13 cellular contexts compared by ENCODE assay signal in genomic region chr1:28249879-28250295, GRCh38. TPM values are rescaled to one million over a fixed set of nuclear protein-coding genes. Genes with fewer than 3 reads are reported as not detected.
DNase-seq lines count a peak whose midpoint lies in the region; ATAC-seq, FAIRE-seq and TF ChIP-seq lines count a peak whose summit lies in the region.
"Had no signal": no experiment of that assay in that cellular context is flagged by ENCODE, and none has a peak within 500 bp of the region (broad histone marks: within the 10 kb centered on the region; RNA-seq: fewer than 3 reads in every experiment).

No MANE protein-coding gene starts in this region.

- TF ChIP-seq CTCF in astrocyte (IDR thresholded peaks at IDR 0.05; ENCODE audit: insufficient read depth, low read depth, low read length) (no peak), osteoblast (IDR thresholded peaks at IDR 0.05; ENCODE audit: extremely low read depth, low read depth, low read length) (no peak)

- H3K27ac ChIP-seq in Karpas-422 (ENCODE audit: low read length) (peak overlapping the region; percentile 71; the same call in 1 of the 2 replicates), astrocyte (ENCODE audit: low read depth, low read length) (no peak overlapping the region), osteoblast (ENCODE audit: low read depth, low read length) (peak overlapping the region; percentile 16)

- H3K79me2 ChIP-seq in Karpas-422 (ENCODE audit: low read length) (peaks cover 11% of the 10 kb centered on the region), astrocyte (ENCODE audit: insufficient read depth, low read length) (peaks cover 3% of the 10 kb centered on the region), osteoblast (ENCODE audit: insufficient read depth, low read length) (no peaks in the 10 kb centered on the region)

- no peak overlapping the region for H3K27ac Mint-ChIP-seq in T-helper 2 cell treated with Interferon-gamma antibody and Interleukin-4, amounts not matched to agents 5 μg/mL and 100 μg/mL, for 36 hours
- H3K27ac Mint-ChIP-seq in astrocyte (ENCODE audit: unreplicated experiment): peak overlapping the region; percentile 98

- H3K9me3 ChIP-seq in Karpas-422 (ENCODE audit: low read length) (no peaks in the 10 kb centered on the region), astrocyte (ENCODE audit: insufficient read depth, low read depth, low read length) (no peaks in the 10 kb centered on the region), osteoblast (ENCODE audit: low read depth, low read length) (no peaks in the 10 kb centered on the region)
- H3K9me3 ChIP-seq: gastroesophageal sphincter had no signal

- H3K36me3 ChIP-seq in Karpas-422 (ENCODE audit: insufficient read depth, low read length): no peaks in the 10 kb centered on the region
- no peaks in the 10 kb centered on the region for H3K36me3 ChIP-seq in astrocyte (ENCODE audit: insufficient read depth, low read length)
- no peaks in the 10 kb centered on the region for H3K36me3 ChIP-seq in osteoblast (ENCODE audit: insufficient read depth, low read length)
- H3K36me3 ChIP-seq: gastroesophageal sphincter had no signal

- H2AFZ ChIP-seq in Karpas-422 (ENCODE audit: low read length): no peak overlapping the region
- no peak overlapping the region for H2AFZ ChIP-seq in astrocyte (ENCODE audit: low read depth, low read length)
- peak overlapping the region; percentile 32 for H2AFZ ChIP-seq in osteoblast (ENCODE audit: low read length)

- H3K4me2 ChIP-seq in Karpas-422 (ENCODE audit: low read depth, low read length, poor library complexity, severe bottlenecking) (peak overlapping the region; percentile 74), astrocyte (ENCODE audit: low read length) (no peak overlapping the region), osteoblast (ENCODE audit: insufficient read depth, low read length) (peak overlapping the region; percentile 96)

- H3K9ac ChIP-seq in Karpas-422 (ENCODE audit: low read length) (peak overlapping the region; percentile 41; the same call in 1 of the 2 replicates), astrocyte (ENCODE audit: low read length) (no peak overlapping the region)

- no peak for DNase-seq in T-helper 2 cell treated with Interferon-gamma antibody and Interleukin-4, amounts not matched to agents 5 μg/mL and 100 μg/mL, for 36 hours (ENCODE audit: low spot score)
- DNase-seq in T-helper 2 cell (no peak), Karpas-422 (no peak), astrocyte (ENCODE audit: low read depth) (no peak), osteoblast (ENCODE audit: insufficient read length, low spot score, missing footprints) (no peak)
- no peak for DNase-seq in activated T-cell treated with anti-CD3 and anti-CD28 coated beads, Interleukin-2, amount 50 U/mL, for 1 hour
- DNase-seq: DMS79 had no signal

- peak overlapping the region; percentile 21 for H3K4me3 Mint-ChIP-seq in T-helper 2 cell treated with Interferon-gamma antibody and Interleukin-4, amounts not matched to agents 5 μg/mL and 100 μg/mL, for 36 hours
- no peak overlapping the region for H3K4me3 Mint-ChIP-seq in astrocyte (ENCODE audit: unreplicated experiment)

- H3K36me3 Mint-ChIP-seq in T-helper 2 cell treated with Interferon-gamma antibody and Interleukin-4, amounts not matched to agents 5 μg/mL and 100 μg/mL, for 36 hours (ENCODE audit: low read depth): no peaks in the 10 kb centered on the region
- no peaks in the 10 kb centered on the region for H3K36me3 Mint-ChIP-seq in astrocyte (ENCODE audit: low read depth, unreplicated experiment)

- H3K9me2 ChIP-seq in Karpas-422 (replicated peaks; ENCODE audit: insufficient read depth, low read length): no peaks in the 10 kb centered on the region

- peaks cover 4% of the 10 kb centered on the region for H3K27me3 Mint-ChIP-seq in T-helper 2 cell treated with Interferon-gamma antibody and Interleukin-4, amounts not matched to agents 5 μg/mL and 100 μg/mL, for 36 hours (ENCODE audit: low read depth)
- no peaks in the 10 kb centered on the region for H3K27me3 Mint-ChIP-seq in astrocyte (ENCODE audit: low read depth, unreplicated experiment)

- ATAC-seq in GM19023 (IDR thresholded peaks at IDR 0.05; ENCODE audit: unreplicated experiment) (no peak), GM19467 (IDR thresholded peaks at IDR 0.05; ENCODE audit: unreplicated experiment) (no peak)

- FAIRE-seq in astrocyte (lab: Jason Lieb, UNC): no peak
- FAIRE-seq: urothelium cell line had no signal

- H3K27me3 ChIP-seq in Karpas-422 (ENCODE audit: low read length): no peaks in the 10 kb centered on the region
- no peaks in the 10 kb centered on the region for H3K27me3 ChIP-seq in astrocyte (ENCODE audit: insufficient read depth, low read length)
- H3K27me3 ChIP-seq in osteoblast (ENCODE audit: insufficient read depth, low read length): no peaks in the 10 kb centered on the region
- H3K27me3 ChIP-seq: gastroesophageal sphincter had no signal

- peaks cover 34% of the 10 kb centered on the region for H3K4me1 Mint-ChIP-seq in T-helper 2 cell treated with Interferon-gamma antibody and Interleukin-4, amounts not matched to agents 5 μg/mL and 100 μg/mL, for 36 hours (ENCODE audit: low read depth)
- peaks cover 26% of the 10 kb centered on the region for H3K4me1 Mint-ChIP-seq in astrocyte (ENCODE audit: low read depth, unreplicated experiment)

- H4K20me1 ChIP-seq in Karpas-422 (ENCODE audit: insufficient read depth, low read depth, low read length): no peaks in the 10 kb centered on the region
- H4K20me1 ChIP-seq in astrocyte (ENCODE audit: insufficient read depth, low read length): no peaks in the 10 kb centered on the region
- H4K20me1 ChIP-seq in osteoblast (ENCODE audit: insufficient read depth, low read length): no peaks in the 10 kb centered on the region

- no peaks in the 10 kb centered on the region for H3K9me3 Mint-ChIP-seq in T-helper 2 cell treated with Interferon-gamma antibody and Interleukin-4, amounts not matched to agents 5 μg/mL and 100 μg/mL, for 36 hours
- no peaks in the 10 kb centered on the region for H3K9me3 Mint-ChIP-seq in astrocyte (ENCODE audit: unreplicated experiment)

- H3K4me3 ChIP-seq in Karpas-422 (ENCODE audit: low read length) (no peak overlapping the region), astrocyte (ENCODE audit: insufficient read depth, low read depth, low read length) (no peak overlapping the region), osteoblast (ENCODE audit: insufficient read depth, low read length) (no peak overlapping the region)
- H3K4me3 ChIP-seq: coronary artery, gastroesophageal sphincter, lung had no signal

- H3K4me1 ChIP-seq in Karpas-422 (ENCODE audit: low read length) (peaks cover 40% of the 10 kb centered on the region), astrocyte (ENCODE audit: insufficient read depth, low read length) (peaks cover 33% of the 10 kb centered on the region), osteoblast (ENCODE audit: insufficient read depth, low read length) (peaks cover 40% of the 10 kb centered on the region)

RNA-seq across cellular contexts. Expression of gene SESN2, which starts 9.4 kb away (rescaled TPM):
- total RNA-seq in Karpas-422 (2014; rRNA removed; shearing (Covaris generic); ENCODE audit: low replicate concordance): 35.1 and 46.0 TPM in 2 replicates
- 74.6 and 78.3 TPM in 2 replicates for total RNA-seq in astrocyte
- 56.3 and 59.7 TPM in 2 replicates for total RNA-seq in osteoblast

RNA-seq across cellular contexts. Expression of gene ATP5IF1, which starts 14.0 kb away (rescaled TPM):
- 248 and 524 TPM in 2 replicates for total RNA-seq in Karpas-422 (2014; rRNA removed; shearing (Covaris generic); ENCODE audit: low replicate concordance)
- 157 and 160 TPM in 2 replicates for total RNA-seq in astrocyte
- 51.8 and 53.3 TPM in 2 replicates for total RNA-seq in osteoblast

RNA-seq across cellular contexts. Expression of gene DNAJC8, which starts 17.1 kb away (rescaled TPM):
- 56.9 and 71.8 TPM in 2 replicates for total RNA-seq in Karpas-422 (2014; rRNA removed; shearing (Covaris generic); ENCODE audit: low replicate concordance)
- total RNA-seq in astrocyte (86.9 and 91.3 TPM in 2 replicates), osteoblast (60.1 and 63.4 TPM in 2 replicates)
